27 cellular contexts compared by ENCODE assay signal in the genomic region with DNA sequence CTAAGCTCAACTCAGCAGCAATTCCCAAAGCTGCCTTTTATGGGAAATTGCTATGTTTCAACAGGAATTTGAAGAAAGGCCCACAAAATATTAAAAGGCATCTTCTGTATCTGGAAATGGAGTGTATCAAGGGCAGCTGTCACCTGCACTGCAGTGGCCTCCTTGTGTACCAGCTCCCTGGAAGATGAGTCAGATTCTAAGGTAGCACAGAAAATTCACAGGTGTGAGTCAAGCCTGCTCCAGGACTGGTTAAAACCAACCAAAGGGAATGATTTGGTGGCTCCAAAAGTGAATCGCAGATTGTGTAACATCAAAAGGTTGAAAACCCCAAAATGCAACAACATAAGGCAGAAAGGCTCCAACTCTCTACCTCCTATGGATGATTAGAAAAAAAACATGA.
DNase-seq lines count a peak whose midpoint lies in the region; ATAC-seq, FAIRE-seq and TF ChIP-seq lines count a peak whose summit lies in the region.
"Had no signal": no experiment of that assay in that cellular context is flagged by ENCODE, and none has a peak within 500 bp of the region (broad histone marks: within the 10 kb centered on the region; RNA-seq: fewer than 3 reads in every experiment).

No MANE protein-coding gene starts in this region.

- H3K23ac ChIP-seq in H1 (ENCODE audit: insufficient read length) = no peak overlapping the region

- no peak overlapping the region; a peak in 1 of 7 replicates for H3K9ac ChIP-seq in H1 (replicated peaks in 1 of 4; ENCODE audit: extremely low read depth in 1 of 4, low read depth in 3 of 4, low read length in 3 of 4)
- H3K9ac ChIP-seq: KMS-11 had no signal

- no peak overlapping the region for H3K18ac ChIP-seq in H1 (ENCODE audit: extremely low read depth, low read length)

- CTCF ChIA-PET in H1 (lab: Charles Lee; ENCODE audit: partially characterized antibody) = interaction anchor here (0.9 to 1.9 kb wide), 3 partner anchors 10 to 204 kb away, joined by 3 to 6 read pairs (median 4); no protein-coding TSS in a partner anchor

- H3K4me3 ChIP-seq in H1 (ENCODE audit: extremely low read depth in 1 of 4, insufficient read depth in 2 of 4, low read depth in 3 of 4, low read length in 4 of 4) (no peak overlapping the region), mesodermal cell (ENCODE audit: extremely low read depth, insufficient read depth, low read length, poor library complexity, severe bottlenecking) (no peak overlapping the region), esophagus squamous epithelium (no peak overlapping the region)
- H3K4me3 ChIP-seq: GM12878 had no signal

- H3K27ac ChIP-seq in H1 (ENCODE audit: low read depth, low read length) (no peak overlapping the region), mesodermal cell (ENCODE audit: low read depth, low read length, severe bottlenecking) (peak overlapping the region; percentile 44), esophagus squamous epithelium (no peak overlapping the region)
- H3K27ac ChIP-seq: HL-60, KMS-11 had no signal

- no peaks in the 10 kb centered on the region for H4K20me1 ChIP-seq in H1 (replicated peaks in 1 of 2; ENCODE audit: control insufficient read depth in 1 of 2, insufficient read depth in 2 of 2, low read length in 2 of 2)

- H2BK12ac ChIP-seq in H1 (ENCODE audit: low read depth, low read length) = no peak overlapping the region

- H2AFZ ChIP-seq in H1 (ENCODE audit: low read length) = peak overlapping the region; percentile 55; the same call in 1 of the 2 replicates

- ATAC-seq in GM21619 (IDR thresholded peaks at IDR 0.05; ENCODE audit: unreplicated experiment) = no peak
- no peak for ATAC-seq in activated T-cell treated with anti-CD3 and anti-CD28 coated beads, Interleukin-2, amount 50 U/mL, for 72 hours (replicated peaks in 1 of 2)
- ATAC-seq: GM12878, HCT116 had no signal

- H3K4me1 ChIP-seq in H1 (replicated peaks in 1 of 4; ENCODE audit: control insufficient read depth in 3 of 4, insufficient read depth in 4 of 4, low read length in 3 of 4) = peaks cover 0 to 2% (median 0%) of the 10 kb centered on the region in 4 experiments; a peak in 1 of 7 replicates
- no peaks in the 10 kb centered on the region for H3K4me1 ChIP-seq in mesodermal cell (ENCODE audit: control insufficient read depth, insufficient read depth, low read length, poor library complexity, severe bottlenecking)
- no peaks in the 10 kb centered on the region for H3K4me1 ChIP-seq in esophagus squamous epithelium

- H3K36me3 ChIP-seq in H1 (ENCODE audit: control insufficient read depth in 2 of 4, insufficient read depth in 4 of 4, low read length in 3 of 4) (no peaks in the 10 kb centered on the region), mesodermal cell (ENCODE audit: control insufficient read depth, insufficient read depth, low read length) (no peaks in the 10 kb centered on the region), esophagus squamous epithelium (no peaks in the 10 kb centered on the region)

- POLR2A ChIA-PET in H1 (lab: Charles Lee; ENCODE audit: partially characterized antibody) = no interaction called here

- no peak overlapping the region for H3K56ac ChIP-seq in H1 (replicated peaks; ENCODE audit: insufficient read length, low read depth, low read length)

- no peak overlapping the region for H2BK15ac ChIP-seq in H1 (ENCODE audit: low read length)

- intact Hi-C loops in esophagus squamous epithelium (cut with DNase I) = no loop called here

- peak overlapping the region in 2 of 5 experiments; percentile 68 to 70 for H3K4me3 Mint-ChIP-seq in brain
- H3K4me3 Mint-ChIP-seq in activated naive CD8-positive, alpha-beta T cell treated with anti-CD3 and anti-CD28 coated beads for 36 hours = no peak overlapping the region
- no peak overlapping the region for H3K4me3 Mint-ChIP-seq in activated T-cell treated with anti-CD3 and anti-CD28 coated beads, Interleukin-2, amount 50 U/mL, for 72 hours
- H3K4me3 Mint-ChIP-seq: B cell; CD14-positive monocyte; CD8-positive, alpha-beta memory T cell; IgD-negative memory B cell had no signal

- TF ChIP-seq POLR2A in H1 (IDR thresholded peaks at IDR 0.05; ENCODE audit: control extremely low read depth in 1 of 2, low read depth in 2 of 2, low read length in 2 of 2) (no peak), esophagus squamous epithelium (IDR thresholded peaks at IDR 0.05) (no peak)

- H2BK5ac ChIP-seq in H1 (ENCODE audit: low read depth, low read length) = no peak overlapping the region

- no peak overlapping the region for H3K4ac ChIP-seq in H1 (replicated peaks; ENCODE audit: insufficient read length, low read depth, low read length)

- H3K79me2 ChIP-seq in H1 (ENCODE audit: control insufficient read depth in 1 of 2, insufficient read depth in 2 of 2, low read length in 2 of 2) = no peaks in the 10 kb centered on the region

- no peak overlapping the region for H4K91ac ChIP-seq in H1 (replicated peaks; ENCODE audit: insufficient read length, low read length)

- TF ChIP-seq EP300 in H1 (IDR thresholded peaks at IDR 0.05; ENCODE audit: borderline replicate concordance in 1 of 2, low read depth in 2 of 2, low read length in 2 of 2) = no peak

- DNase-seq in H1 (ENCODE audit: low read depth in 1 of 2, low spot score in 2 of 2) (no peak), esophagus squamous epithelium (lab: John Stamatoyannopoulos, UW) (no peak)
- no peak for DNase-seq in activated naive CD8-positive, alpha-beta T cell treated with anti-CD3 and anti-CD28 coated beads for 36 hours
- no peak for DNase-seq in activated T-cell treated with anti-CD3 and anti-CD28 coated beads, Interleukin-2, amount 50 U/mL, for 72 hours
- DNase-seq: CD8-positive, alpha-beta memory T cell; DMS 273 treated with DMSO at 0.1 percent for 48 hours; DMS79; EL; GDM1; NCI-H1048; NCI-H1417; NCI-H1694; NCI-H2029 treated with DMSO at 0.1 percent for 48 hours; NCI-H446 treated with DMSO at 0.1 percent for 48 hours; NCI-H526; RPMI8226; SHP77 had no signal

- no peak overlapping the region for H3K4me2 ChIP-seq in H1 (ENCODE audit: insufficient read depth in 1 of 2, low read depth in 2 of 2, low read length in 2 of 2)
- H3K4me2 ChIP-seq: KMS-11 had no signal

- H3K23me2 ChIP-seq in H1 (ENCODE audit: low read depth, low read length) = no peaks in the 10 kb centered on the region

- H3K4me1 Mint-ChIP-seq in brain = peaks cover 13% of the 10 kb centered on the region
- no peaks in the 10 kb centered on the region for H3K4me1 Mint-ChIP-seq in activated naive CD8-positive, alpha-beta T cell treated with anti-CD3 and anti-CD28 coated beads for 36 hours
- H3K4me1 Mint-ChIP-seq in activated T-cell treated with anti-CD3 and anti-CD28 coated beads, Interleukin-2, amount 50 U/mL, for 72 hours (ENCODE audit: low read depth) = no peaks in the 10 kb centered on the region
- H3K4me1 Mint-ChIP-seq: B cell; CD14-positive monocyte; CD8-positive, alpha-beta memory T cell; IgD-negative memory B cell had no signal

- peak overlapping the region in 3 of 5 experiments; percentile 82 to 93 (median 92) for H3K27ac Mint-ChIP-seq in brain
- H3K27ac Mint-ChIP-seq in activated naive CD8-positive, alpha-beta T cell treated with anti-CD3 and anti-CD28 coated beads for 36 hours = no peak overlapping the region
- no peak overlapping the region for H3K27ac Mint-ChIP-seq in activated T-cell treated with anti-CD3 and anti-CD28 coated beads, Interleukin-2, amount 50 U/mL, for 72 hours
- H3K27ac Mint-ChIP-seq: B cell; CD14-positive monocyte; CD8-positive, alpha-beta memory T cell had no signal

- TF ChIP-seq CTCF in brain (conservative IDR thresholded peaks at IDR 0.05) = no peak
- no peak for TF ChIP-seq CTCF in H1 (IDR thresholded peaks at IDR 0.05; ENCODE audit: control extremely low read depth in 1 of 3, insufficient read depth in 1 of 3, low read depth in 1 of 3, low read length in 3 of 3)
- no peak for TF ChIP-seq CTCF in esophagus squamous epithelium (IDR thresholded peaks at IDR 0.05)

- H3K9me3 Mint-ChIP-seq in brain = no peaks in the 10 kb centered on the region
- H3K9me3 Mint-ChIP-seq in activated naive CD8-positive, alpha-beta T cell treated with anti-CD3 and anti-CD28 coated beads for 36 hours = no peaks in the 10 kb centered on the region
- H3K9me3 Mint-ChIP-seq in activated T-cell treated with anti-CD3 and anti-CD28 coated beads, Interleukin-2, amount 50 U/mL, for 72 hours = no peaks in the 10 kb centered on the region
- H3K9me3 Mint-ChIP-seq: CD14-positive monocyte; CD8-positive, alpha-beta memory T cell had no signal

- no peaks in the 10 kb centered on the region for H3K36me3 Mint-ChIP-seq in brain
- H3K36me3 Mint-ChIP-seq in activated naive CD8-positive, alpha-beta T cell treated with anti-CD3 and anti-CD28 coated beads for 36 hours = no peaks in the 10 kb centered on the region
- no peaks in the 10 kb centered on the region for H3K36me3 Mint-ChIP-seq in activated T-cell treated with anti-CD3 and anti-CD28 coated beads, Interleukin-2, amount 50 U/mL, for 72 hours (ENCODE audit: insufficient read depth in 2 of 2)
- H3K36me3 Mint-ChIP-seq: CD14-positive monocyte; CD8-positive, alpha-beta memory T cell; IgD-negative memory B cell had no signal

- H3K9me3 ChIP-seq in H1 (ENCODE audit: insufficient read depth in 2 of 2, low read depth in 1 of 2, low read length in 1 of 2) (no peaks in the 10 kb centered on the region), mesodermal cell (ENCODE audit: control insufficient read depth, low read length) (no peaks in the 10 kb centered on the region), esophagus squamous epithelium (no peaks in the 10 kb centered on the region)

- no peak overlapping the region for H2BK120ac ChIP-seq in H1 (replicated peaks; ENCODE audit: low read depth, low read length)

- FAIRE-seq in H1 (lab: Jason Lieb, UNC) = no peak
- FAIRE-seq: GM12878 had no signal

- no peaks in the 10 kb centered on the region for H3K79me1 ChIP-seq in H1 (ENCODE audit: low read depth, low read length)

- H4K8ac ChIP-seq in H1 (ENCODE audit: extremely low read depth, insufficient read depth, low read length) = no peak overlapping the region

- no peaks in the 10 kb centered on the region for H3K27me3 Mint-ChIP-seq in brain
- peaks cover 9% of the 10 kb centered on the region for H3K27me3 Mint-ChIP-seq in activated naive CD8-positive, alpha-beta T cell treated with anti-CD3 and anti-CD28 coated beads for 36 hours
- H3K27me3 Mint-ChIP-seq in activated T-cell treated with anti-CD3 and anti-CD28 coated beads, Interleukin-2, amount 50 U/mL, for 72 hours (ENCODE audit: low read depth) = no peaks in the 10 kb centered on the region
- H3K27me3 Mint-ChIP-seq: CD8-positive, alpha-beta memory T cell; IgD-negative memory B cell had no signal

- H3K27me3 ChIP-seq in H1 (replicated peaks in 1 of 4; ENCODE audit: control insufficient read depth in 3 of 4, extremely low read depth in 1 of 4, insufficient read depth in 3 of 4, low read length in 3 of 4) (no peaks in the 10 kb centered on the region; a peak in 2 of 7 replicates), esophagus squamous epithelium (no peaks in the 10 kb centered on the region)

- 86% methylated on average over 1 of the region's 1 CpG; no CpG with 5 or more reads in 1 of the 2 experiments for WGBS in H1 (ENCODE audit: extremely low coverage in 1 of 2, insufficient coverage in 1 of 2, insufficient read length in 1 of 2, insufficient replicate concordance in 2 of 2, low coverage in 1 of 2, low lambda C conversion rate in 2 of 2, missing lambda C conversion rate in 1 of 2), 2 experiments
- WGBS in mesodermal cell (ENCODE audit: insufficient coverage in 2 of 2), 2 experiments = no CpG with 5 or more reads among the region's 1 CpG
- 69 to 93% methylated on average over 1 of the region's 1 CpG for WGBS in esophagus squamous epithelium, 2 donors

- no peak for TF ChIP-seq RAD21 in H1 (IDR thresholded peaks at IDR 0.05 in 1 of 2, conservative IDR thresholded peaks at IDR 0.05 in 1 of 2; ENCODE audit: low read depth in 2 of 2, low read length in 2 of 2)

- H2AK5ac ChIP-seq in H1 (ENCODE audit: low read depth, low read length) = no peak overlapping the region

- H4K5ac ChIP-seq in H1 (ENCODE audit: insufficient read length, low read depth, low read length) = no peak overlapping the region

- H2BK20ac ChIP-seq in H1 (ENCODE audit: low read length) = no peak overlapping the region

- no peak overlapping the region for H3K14ac ChIP-seq in H1 (ENCODE audit: insufficient read length)

Comparison
In these comparisons a context has a peak if more than half of its experiments do, and no peak if none do; other contexts are left out.
1. H3K27ac Mint-ChIP-seq: peak in brain (3 of 5); none in activated naive CD8-positive, alpha-beta T cell treated with anti-CD3 and anti-CD28 coated beads for 36 hours (single experiment) and activated T-cell treated with anti-CD3 and anti-CD28 coated beads, Interleukin-2, amount 50 U/mL, for 72 hours (single experiment).